ENCODE assay signal across 9 cellular contexts in the genomic region with DNA sequence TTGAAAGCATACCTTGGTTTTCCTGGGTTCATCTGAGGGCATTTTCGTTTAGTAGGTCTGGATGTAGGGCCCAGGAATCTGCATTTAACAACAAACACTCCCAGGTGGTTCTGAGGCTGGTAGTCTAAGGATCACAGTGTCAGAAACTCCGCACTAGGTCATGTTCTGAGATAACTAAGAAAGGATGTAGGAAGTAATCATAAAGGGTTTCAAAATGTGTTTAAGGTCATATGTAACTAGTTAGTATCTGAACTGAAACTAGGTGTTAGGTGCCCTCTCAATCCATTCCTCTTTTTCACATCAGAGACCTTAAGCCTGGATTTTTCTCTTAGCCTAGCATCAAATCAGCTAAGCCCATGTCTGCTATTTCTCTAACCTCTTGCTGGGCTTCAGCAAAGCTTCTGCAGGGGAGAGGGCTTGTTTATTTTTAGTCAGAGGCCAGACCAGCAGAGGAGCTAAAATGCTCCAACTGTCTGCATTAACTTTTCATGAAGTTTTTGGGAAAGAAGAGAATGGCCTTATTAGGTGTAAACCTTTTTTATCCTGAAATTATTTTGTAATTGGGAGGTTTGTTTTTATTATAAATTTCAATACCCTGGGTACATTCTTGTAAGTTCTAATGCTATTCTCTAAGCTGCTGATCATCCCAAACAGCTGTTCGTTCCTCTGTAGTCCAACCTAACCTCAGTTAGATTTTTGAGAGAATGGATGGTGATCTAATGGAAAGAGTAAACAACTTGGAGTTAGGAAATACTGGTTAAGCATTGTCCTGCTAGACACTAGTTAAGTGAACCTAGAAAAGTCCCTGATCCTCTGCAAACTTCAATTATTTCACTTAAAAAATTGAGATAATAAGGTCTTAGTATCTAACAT.
DNase-seq lines count a peak whose midpoint lies in the region; ATAC-seq and TF ChIP-seq lines count a peak whose summit lies in the region.
"Had no signal": no experiment of that assay in that cellular context is flagged by ENCODE, and none has a peak within 500 bp of the region (broad histone marks: within the 10 kb centered on the region; RNA-seq: fewer than 3 reads in every experiment).

No MANE protein-coding gene starts in this region.

- H3K9me3 Mint-ChIP-seq in GM23338, result no peaks in the 10 kb centered on the region
- peaks cover 0 to 12% (median 0%) of the 10 kb centered on the region in 11 donors for H3K9me3 Mint-ChIP-seq in naive thymus-derived CD4-positive, alpha-beta T cell

- H3K27ac Mint-ChIP-seq in GM23338, result no peak overlapping the region
- H3K27ac Mint-ChIP-seq in naive thymus-derived CD4-positive, alpha-beta T cell, result no peak overlapping the region
- H3K27ac Mint-ChIP-seq: T-helper 1 cell treated with Interleukin-12 subunit alpha and Interleukin-12 subunit beta and Interleukin-4 antibody, amounts not matched to agents 30 μg/mL and 1 μg/mL, for 36 hours had no signal

- H2BK5ac ChIP-seq in neuronal stem cell (ENCODE audit: low read length), result no peak overlapping the region

- no peak overlapping the region for H3K4me2 ChIP-seq in GM23338
- no peak overlapping the region for H3K4me2 ChIP-seq in neuronal stem cell (ENCODE audit: insufficient read depth, low read length, poor library complexity, severe bottlenecking)

- no peaks in the 10 kb centered on the region for H3K4me1 ChIP-seq in GM23338 (ENCODE audit: insufficient read depth)
- H3K4me1 ChIP-seq in neuronal stem cell (ENCODE audit: control insufficient read depth in 2 of 2, insufficient read depth in 1 of 2, low read depth in 1 of 2, low read length in 2 of 2), result no peaks in the 10 kb centered on the region
- no peaks in the 10 kb centered on the region for H3K4me1 ChIP-seq in naive thymus-derived CD4-positive, alpha-beta T cell (ENCODE audit: control insufficient read depth in 2 of 2, insufficient read depth in 2 of 2, low read length in 2 of 2)

- H3K9ac ChIP-seq in neuronal stem cell (ENCODE audit: low read depth, low read length, poor library complexity), result no peak overlapping the region

- H3K79me1 ChIP-seq in neuronal stem cell (ENCODE audit: low read depth, low read length), result no peaks in the 10 kb centered on the region

- H2BK120ac ChIP-seq in neuronal stem cell (ENCODE audit: low read depth, low read length), result no peak overlapping the region

- H3K4me3 Mint-ChIP-seq in GM23338, result no peak overlapping the region
- no peak overlapping the region for H3K4me3 Mint-ChIP-seq in naive thymus-derived CD4-positive, alpha-beta T cell
- H3K4me3 Mint-ChIP-seq: T-helper 1 cell treated with Interleukin-12 subunit alpha and Interleukin-12 subunit beta and Interleukin-4 antibody, amounts not matched to agents 30 μg/mL and 1 μg/mL, for 36 hours had no signal

- no peaks in the 10 kb centered on the region for H3K36me3 Mint-ChIP-seq in GM23338 (ENCODE audit: low read depth)
- H3K36me3 Mint-ChIP-seq in naive thymus-derived CD4-positive, alpha-beta T cell, result peaks cover 0 to 6% (median 3%) of the 10 kb centered on the region in 5 donors

- no peaks in the 10 kb centered on the region for H3F3A ChIP-seq in GM23338 (replicated peaks; ENCODE audit: low read depth)

- H3K9me3 ChIP-seq in neuronal stem cell (replicated peaks in 1 of 2; ENCODE audit: control insufficient read depth in 2 of 2, insufficient read depth in 1 of 2, low read depth in 1 of 2, low read length in 2 of 2), result peaks cover 0 to 2% of the 10 kb centered on the region in 2 donors
- H3K9me3 ChIP-seq in naive thymus-derived CD4-positive, alpha-beta T cell (ENCODE audit: control insufficient read depth in 2 of 3, low read length in 3 of 3), result no peaks in the 10 kb centered on the region

- peaks cover 2% of the 10 kb centered on the region for H3K4me1 Mint-ChIP-seq in GM23338
- peaks cover 0 to 6% (median 0%) of the 10 kb centered on the region in 7 donors for H3K4me1 Mint-ChIP-seq in naive thymus-derived CD4-positive, alpha-beta T cell

- no peaks in the 10 kb centered on the region for H4K20me1 ChIP-seq in GM23338 (replicated peaks; ENCODE audit: insufficient read depth)

- no peak overlapping the region for H3K23ac ChIP-seq in neuronal stem cell (ENCODE audit: low read depth, low read length, poor library complexity)

- CTCF ChIA-PET in naive thymus-derived CD4-positive, alpha-beta T cell (lab: Charles Lee), result no interaction called here

- no peak overlapping the region for H4K91ac ChIP-seq in neuronal stem cell (ENCODE audit: low read depth, low read length, poor library complexity)

- no peak overlapping the region for H4K8ac ChIP-seq in neuronal stem cell (ENCODE audit: low read depth, low read length)

- H3K79me2 ChIP-seq in GM23338 (replicated peaks; ENCODE audit: insufficient read depth), result no peaks in the 10 kb centered on the region

- DNase-seq in GM23338 (ENCODE audit: low spot score) (peak; percentile 15), neuronal stem cell (ENCODE audit: low spot score) (no peak), NCI-H2227 (lab: John Stamatoyannopoulos, UW; ENCODE audit: unreplicated experiment) (no peak), occipital lobe (lab: John Stamatoyannopoulos, UW) (no peak)
- no peak for DNase-seq in naive thymus-derived CD4-positive, alpha-beta T cell
- DNase-seq: NCI-H187 had no signal

- no peak overlapping the region for H3K4ac ChIP-seq in neuronal stem cell (ENCODE audit: low read length)

- H2BK15ac ChIP-seq in neuronal stem cell (ENCODE audit: low read length), result no peak overlapping the region

- no peaks in the 10 kb centered on the region for H3K9me2 ChIP-seq in GM23338 (ENCODE audit: insufficient read depth)

- H2BK12ac ChIP-seq in neuronal stem cell (ENCODE audit: low read length), result no peak overlapping the region

- intact Hi-C loops in naive thymus-derived CD4-positive, alpha-beta T cell (cut with micrococcal nuclease), result no loop called here

- WGBS in neuronal stem cell (ENCODE audit: extremely low coverage in 2 of 2, insufficient read length in 2 of 2, insufficient replicate concordance in 1 of 2), 2 donors, result no CpG with 5 or more reads among the region's 3 CpGs

- H3K14ac ChIP-seq in neuronal stem cell (ENCODE audit: low read length), result no peak overlapping the region

- no peaks in the 10 kb centered on the region for H3K36me3 ChIP-seq in GM23338 (ENCODE audit: insufficient read depth)
- H3K36me3 ChIP-seq in neuronal stem cell (replicated peaks in 1 of 2; ENCODE audit: control insufficient read depth in 2 of 2, insufficient read depth in 2 of 2, low read length in 2 of 2), result no peaks in the 10 kb centered on the region
- no peaks in the 10 kb centered on the region for H3K36me3 ChIP-seq in naive thymus-derived CD4-positive, alpha-beta T cell (ENCODE audit: control insufficient read depth in 2 of 3, insufficient read depth in 3 of 3, low read length in 3 of 3)

- peak overlapping the region; percentile 77 for H2AFZ ChIP-seq in GM23338
- peak overlapping the region; percentile 42 for H2AFZ ChIP-seq in neuronal stem cell (ENCODE audit: low read length)

- POLR2A ChIA-PET in naive thymus-derived CD4-positive, alpha-beta T cell (lab: Charles Lee), result no interaction called here

- no peak overlapping the region for H3K18ac ChIP-seq in neuronal stem cell (ENCODE audit: low read length)

- H3K27me3 ChIP-seq in GM23338 (ENCODE audit: insufficient read depth) (no peaks in the 10 kb centered on the region), neuronal stem cell (ENCODE audit: control insufficient read depth in 3 of 3, insufficient read depth in 3 of 3, low read depth in 1 of 3, low read length in 3 of 3) (no peaks in the 10 kb centered on the region)
- H3K27me3 ChIP-seq in naive thymus-derived CD4-positive, alpha-beta T cell (ENCODE audit: control insufficient read depth in 2 of 2, insufficient read depth in 2 of 2, low read length in 2 of 2), result no peaks in the 10 kb centered on the region

- H3K27ac ChIP-seq in GM23338 (ENCODE audit: low read depth) (no peak overlapping the region; the same call in 1 of the 2 replicates), neuronal stem cell (replicated peaks; ENCODE audit: low read length) (no peak overlapping the region)
- H3K27ac ChIP-seq in naive thymus-derived CD4-positive, alpha-beta T cell (ENCODE audit: low read depth, low read length), result no peak overlapping the region

- TF ChIP-seq CTCF in GM23338 (conservative IDR thresholded peaks at IDR 0.05; ENCODE audit: low read depth in 2 of 2), result no peak

- H3K27me3 Mint-ChIP-seq in GM23338 (ENCODE audit: insufficient read depth, low read depth, poor library complexity), result no peaks in the 10 kb centered on the region
- H3K27me3 Mint-ChIP-seq in naive thymus-derived CD4-positive, alpha-beta T cell, result peaks cover 0 to 13% (median 6%) of the 10 kb centered on the region in 5 donors

- H2AK5ac ChIP-seq in neuronal stem cell (ENCODE audit: low read depth, low read length), result no peak overlapping the region

- ATAC-seq in GM18909 (IDR thresholded peaks at IDR 0.05; ENCODE audit: poor library complexity, unreplicated experiment) (peak; percentile 88), GM23338 (peak; percentile 25; the same call in 2 of the 3 replicates), HG03558 (IDR thresholded peaks at IDR 0.05; ENCODE audit: extremely low read depth, unreplicated experiment) (peak; percentile 79)
- ATAC-seq in naive thymus-derived CD4-positive, alpha-beta T cell, result no peak

- no peak overlapping the region for H3K4me3 ChIP-seq in GM23338
- H3K4me3 ChIP-seq in neuronal stem cell (ENCODE audit: low read length in 2 of 2), result no peak overlapping the region
- H3K4me3 ChIP-seq in naive thymus-derived CD4-positive, alpha-beta T cell (ENCODE audit: low read length), result no peak overlapping the region

TF ChIP-seq in GM23338, 12 proteins besides CTCF, POLR2A, EP300 and RAD21 (continues in another document):
- TF ChIP-seq, protein P1, sequence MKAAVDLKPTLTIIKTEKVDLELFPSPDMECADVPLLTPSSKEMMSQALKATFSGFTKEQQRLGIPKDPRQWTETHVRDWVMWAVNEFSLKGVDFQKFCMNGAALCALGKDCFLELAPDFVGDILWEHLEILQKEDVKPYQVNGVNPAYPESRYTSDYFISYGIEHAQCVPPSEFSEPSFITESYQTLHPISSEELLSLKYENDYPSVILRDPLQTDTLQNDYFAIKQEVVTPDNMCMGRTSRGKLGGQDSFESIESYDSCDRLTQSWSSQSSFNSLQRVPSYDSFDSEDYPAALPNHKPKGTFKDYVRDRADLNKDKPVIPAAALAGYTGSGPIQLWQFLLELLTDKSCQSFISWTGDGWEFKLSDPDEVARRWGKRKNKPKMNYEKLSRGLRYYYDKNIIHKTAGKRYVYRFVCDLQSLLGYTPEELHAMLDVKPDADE (IDR thresholded peaks at IDR 0.05), result no peak
- TF ChIP-seq EZH2phosphoT487 (IDR thresholded peaks at IDR 0.05; ENCODE audit: unreplicated experiment), result no peak
- TF ChIP-seq JUNB (IDR thresholded peaks at IDR 0.05; ENCODE audit: unreplicated experiment), result no peak
- no peak for TF ChIP-seq STAT1 (IDR thresholded peaks at IDR 0.05; ENCODE audit: unreplicated experiment)
- no peak for TF ChIP-seq EZH2 (IDR thresholded peaks at IDR 0.05; ENCODE audit: low read depth, unreplicated experiment)
- no peak for TF ChIP-seq CREB1 (CRISPR knock-in tag; IDR thresholded peaks at IDR 0.05; ENCODE audit: low read depth)
